In the genomic region with DNA sequence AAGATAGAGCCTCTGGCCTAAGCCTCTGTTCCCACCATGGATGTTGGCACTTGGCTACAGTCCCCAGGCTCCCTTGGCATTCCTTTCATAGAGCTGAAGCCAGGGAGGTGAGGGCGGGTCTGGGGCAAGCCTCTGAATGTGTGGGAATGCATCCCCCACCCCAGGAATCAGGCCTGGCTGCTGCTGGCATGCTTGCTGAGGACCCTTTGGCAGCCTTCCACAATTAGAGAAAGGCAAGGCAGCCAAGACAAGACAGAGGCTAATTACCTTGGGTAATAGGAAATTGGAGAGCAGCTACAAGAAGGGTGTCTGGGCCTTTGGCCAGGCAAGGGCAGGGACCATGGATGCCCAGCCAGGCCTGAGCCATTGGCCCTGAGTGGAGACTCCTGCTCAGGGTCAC, we compare ENCODE assay signal across 1 cellular context.
TF ChIP-seq lines count a peak whose summit lies in the region.

No MANE protein-coding gene starts in this region.

TF ChIP-seq in GM23338, 12 proteins besides CTCF, POLR2A, EP300 and RAD21 (continued from another document):
- TF ChIP-seq, protein P1, sequence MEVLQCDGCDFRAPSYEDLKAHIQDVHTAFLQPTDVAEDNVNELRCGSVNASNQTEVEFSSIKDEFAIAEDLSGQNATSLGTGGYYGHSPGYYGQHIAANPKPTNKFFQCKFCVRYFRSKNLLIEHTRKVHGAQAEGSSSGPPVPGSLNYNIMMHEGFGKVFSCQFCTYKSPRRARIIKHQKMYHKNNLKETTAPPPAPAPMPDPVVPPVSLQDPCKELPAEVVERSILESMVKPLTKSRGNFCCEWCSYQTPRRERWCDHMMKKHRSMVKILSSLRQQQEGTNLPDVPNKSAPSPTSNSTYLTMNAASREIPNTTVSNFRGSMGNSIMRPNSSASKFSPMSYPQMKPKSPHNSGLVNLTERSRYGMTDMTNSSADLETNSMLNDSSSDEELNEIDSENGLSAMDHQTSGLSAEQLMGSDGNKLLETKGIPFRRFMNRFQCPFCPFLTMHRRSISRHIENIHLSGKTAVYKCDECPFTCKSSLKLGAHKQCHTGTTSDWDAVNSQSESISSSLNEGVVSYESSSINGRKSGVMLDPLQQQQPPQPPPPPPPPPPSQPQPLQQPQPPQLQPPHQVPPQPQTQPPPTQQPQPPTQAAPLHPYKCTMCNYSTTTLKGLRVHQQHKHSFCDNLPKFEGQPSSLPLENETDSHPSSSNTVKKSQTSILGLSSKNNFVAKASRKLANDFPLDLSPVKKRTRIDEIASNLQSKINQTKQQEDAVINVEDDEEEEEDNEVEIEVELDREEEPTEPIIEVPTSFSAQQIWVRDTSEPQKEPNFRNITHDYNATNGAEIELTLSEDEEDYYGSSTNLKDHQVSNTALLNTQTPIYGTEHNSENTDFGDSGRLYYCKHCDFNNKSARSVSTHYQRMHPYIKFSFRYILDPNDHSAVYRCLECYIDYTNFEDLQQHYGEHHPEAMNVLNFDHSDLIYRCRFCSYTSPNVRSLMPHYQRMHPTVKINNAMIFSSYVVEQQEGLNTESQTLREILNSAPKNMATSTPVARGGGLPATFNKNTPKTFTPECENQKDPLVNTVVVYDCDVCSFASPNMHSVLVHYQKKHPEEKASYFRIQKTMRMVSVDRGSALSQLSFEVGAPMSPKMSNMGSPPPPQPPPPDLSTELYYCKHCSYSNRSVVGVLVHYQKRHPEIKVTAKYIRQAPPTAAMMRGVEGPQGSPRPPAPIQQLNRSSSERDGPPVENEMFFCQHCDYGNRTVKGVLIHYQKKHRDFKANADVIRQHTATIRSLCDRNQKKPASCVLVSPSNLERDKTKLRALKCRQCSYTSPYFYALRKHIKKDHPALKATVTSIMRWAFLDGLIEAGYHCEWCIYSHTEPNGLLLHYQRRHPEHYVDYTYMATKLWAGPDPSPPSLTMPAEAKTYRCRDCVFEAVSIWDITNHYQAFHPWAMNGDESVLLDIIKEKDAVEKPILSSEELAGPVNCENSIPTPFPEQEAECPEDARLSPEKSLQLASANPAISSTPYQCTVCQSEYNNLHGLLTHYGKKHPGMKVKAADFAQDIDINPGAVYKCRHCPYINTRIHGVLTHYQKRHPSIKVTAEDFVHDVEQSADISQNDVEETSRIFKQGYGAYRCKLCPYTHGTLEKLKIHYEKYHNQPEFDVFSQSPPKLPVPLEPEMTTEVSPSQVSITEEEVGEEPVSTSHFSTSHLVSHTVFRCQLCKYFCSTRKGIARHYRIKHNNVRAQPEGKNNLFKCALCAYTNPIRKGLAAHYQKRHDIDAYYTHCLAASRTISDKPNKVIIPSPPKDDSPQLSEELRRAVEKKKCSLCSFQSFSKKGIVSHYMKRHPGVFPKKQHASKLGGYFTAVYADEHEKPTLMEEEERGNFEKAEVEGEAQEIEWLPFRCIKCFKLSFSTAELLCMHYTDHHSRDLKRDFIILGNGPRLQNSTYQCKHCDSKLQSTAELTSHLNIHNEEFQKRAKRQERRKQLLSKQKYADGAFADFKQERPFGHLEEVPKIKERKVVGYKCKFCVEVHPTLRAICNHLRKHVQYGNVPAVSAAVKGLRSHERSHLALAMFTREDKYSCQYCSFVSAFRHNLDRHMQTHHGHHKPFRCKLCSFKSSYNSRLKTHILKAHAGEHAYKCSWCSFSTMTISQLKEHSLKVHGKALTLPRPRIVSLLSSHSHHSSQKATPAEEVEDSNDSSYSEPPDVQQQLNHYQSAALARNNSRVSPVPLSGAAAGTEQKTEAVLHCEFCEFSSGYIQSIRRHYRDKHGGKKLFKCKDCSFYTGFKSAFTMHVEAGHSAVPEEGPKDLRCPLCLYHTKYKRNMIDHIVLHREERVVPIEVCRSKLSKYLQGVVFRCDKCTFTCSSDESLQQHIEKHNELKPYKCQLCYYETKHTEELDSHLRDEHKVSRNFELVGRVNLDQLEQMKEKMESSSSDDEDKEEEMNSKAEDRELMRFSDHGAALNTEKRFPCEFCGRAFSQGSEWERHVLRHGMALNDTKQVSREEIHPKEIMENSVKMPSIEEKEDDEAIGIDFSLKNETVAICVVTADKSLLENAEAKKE (CRISPR knock-in tag; IDR thresholded peaks at IDR 0.05), result no peak
- TF ChIP-seq CREB1 (CRISPR knock-in tag; IDR thresholded peaks at IDR 0.05; ENCODE audit: low read depth) (no peak), EZH2 (IDR thresholded peaks at IDR 0.05; ENCODE audit: low read depth, unreplicated experiment) (no peak), EZH2phosphoT487 (IDR thresholded peaks at IDR 0.05; ENCODE audit: unreplicated experiment) (no peak), NANOG (IDR thresholded peaks at IDR 0.05; ENCODE audit: borderline replicate concordance) (no peak), ZNF114 (CRISPR knock-in tag; IDR thresholded peaks at IDR 0.05) (no peak), ZNF331 (CRISPR knock-in tag; IDR thresholded peaks at IDR 0.05; ENCODE audit: low read depth) (no peak)
- TF ChIP-seq, protein P2, sequence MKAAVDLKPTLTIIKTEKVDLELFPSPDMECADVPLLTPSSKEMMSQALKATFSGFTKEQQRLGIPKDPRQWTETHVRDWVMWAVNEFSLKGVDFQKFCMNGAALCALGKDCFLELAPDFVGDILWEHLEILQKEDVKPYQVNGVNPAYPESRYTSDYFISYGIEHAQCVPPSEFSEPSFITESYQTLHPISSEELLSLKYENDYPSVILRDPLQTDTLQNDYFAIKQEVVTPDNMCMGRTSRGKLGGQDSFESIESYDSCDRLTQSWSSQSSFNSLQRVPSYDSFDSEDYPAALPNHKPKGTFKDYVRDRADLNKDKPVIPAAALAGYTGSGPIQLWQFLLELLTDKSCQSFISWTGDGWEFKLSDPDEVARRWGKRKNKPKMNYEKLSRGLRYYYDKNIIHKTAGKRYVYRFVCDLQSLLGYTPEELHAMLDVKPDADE (IDR thresholded peaks at IDR 0.05), result no peak
- TF ChIP-seq, protein P3, sequence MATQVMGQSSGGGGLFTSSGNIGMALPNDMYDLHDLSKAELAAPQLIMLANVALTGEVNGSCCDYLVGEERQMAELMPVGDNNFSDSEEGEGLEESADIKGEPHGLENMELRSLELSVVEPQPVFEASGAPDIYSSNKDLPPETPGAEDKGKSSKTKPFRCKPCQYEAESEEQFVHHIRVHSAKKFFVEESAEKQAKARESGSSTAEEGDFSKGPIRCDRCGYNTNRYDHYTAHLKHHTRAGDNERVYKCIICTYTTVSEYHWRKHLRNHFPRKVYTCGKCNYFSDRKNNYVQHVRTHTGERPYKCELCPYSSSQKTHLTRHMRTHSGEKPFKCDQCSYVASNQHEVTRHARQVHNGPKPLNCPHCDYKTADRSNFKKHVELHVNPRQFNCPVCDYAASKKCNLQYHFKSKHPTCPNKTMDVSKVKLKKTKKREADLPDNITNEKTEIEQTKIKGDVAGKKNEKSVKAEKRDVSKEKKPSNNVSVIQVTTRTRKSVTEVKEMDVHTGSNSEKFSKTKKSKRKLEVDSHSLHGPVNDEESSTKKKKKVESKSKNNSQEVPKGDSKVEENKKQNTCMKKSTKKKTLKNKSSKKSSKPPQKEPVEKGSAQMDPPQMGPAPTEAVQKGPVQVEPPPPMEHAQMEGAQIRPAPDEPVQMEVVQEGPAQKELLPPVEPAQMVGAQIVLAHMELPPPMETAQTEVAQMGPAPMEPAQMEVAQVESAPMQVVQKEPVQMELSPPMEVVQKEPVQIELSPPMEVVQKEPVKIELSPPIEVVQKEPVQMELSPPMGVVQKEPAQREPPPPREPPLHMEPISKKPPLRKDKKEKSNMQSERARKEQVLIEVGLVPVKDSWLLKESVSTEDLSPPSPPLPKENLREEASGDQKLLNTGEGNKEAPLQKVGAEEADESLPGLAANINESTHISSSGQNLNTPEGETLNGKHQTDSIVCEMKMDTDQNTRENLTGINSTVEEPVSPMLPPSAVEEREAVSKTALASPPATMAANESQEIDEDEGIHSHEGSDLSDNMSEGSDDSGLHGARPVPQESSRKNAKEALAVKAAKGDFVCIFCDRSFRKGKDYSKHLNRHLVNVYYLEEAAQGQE (IDR thresholded peaks at IDR 0.05; ENCODE audit: unreplicated experiment), result no peak
